In genomic region chr14:81319314-81319713, GRCh38 we compare ENCODE assay signal across 1 cellular context.
A peak's percentile ranks its signal among the peaks of the same experiment; 100 is the strongest.
TF ChIP-seq lines count a peak whose summit lies in the region.

No MANE protein-coding gene starts in this region.

TF ChIP-seq in liver, 16 proteins besides CTCF, POLR2A, EP300 and RAD21 (continued from another document):
- no peak for TF ChIP-seq REST (IDR thresholded peaks at IDR 0.05)
- no peak for TF ChIP-seq JUND (IDR thresholded peaks at IDR 0.05)
- TF ChIP-seq RXRA (IDR thresholded peaks at IDR 0.05), result peak in 1 of 2 donors; percentile 62
- TF ChIP-seq FOXA2 (IDR thresholded peaks at IDR 0.05), result no peak
